8 cellular contexts compared by ENCODE assay signal in the genomic region with DNA sequence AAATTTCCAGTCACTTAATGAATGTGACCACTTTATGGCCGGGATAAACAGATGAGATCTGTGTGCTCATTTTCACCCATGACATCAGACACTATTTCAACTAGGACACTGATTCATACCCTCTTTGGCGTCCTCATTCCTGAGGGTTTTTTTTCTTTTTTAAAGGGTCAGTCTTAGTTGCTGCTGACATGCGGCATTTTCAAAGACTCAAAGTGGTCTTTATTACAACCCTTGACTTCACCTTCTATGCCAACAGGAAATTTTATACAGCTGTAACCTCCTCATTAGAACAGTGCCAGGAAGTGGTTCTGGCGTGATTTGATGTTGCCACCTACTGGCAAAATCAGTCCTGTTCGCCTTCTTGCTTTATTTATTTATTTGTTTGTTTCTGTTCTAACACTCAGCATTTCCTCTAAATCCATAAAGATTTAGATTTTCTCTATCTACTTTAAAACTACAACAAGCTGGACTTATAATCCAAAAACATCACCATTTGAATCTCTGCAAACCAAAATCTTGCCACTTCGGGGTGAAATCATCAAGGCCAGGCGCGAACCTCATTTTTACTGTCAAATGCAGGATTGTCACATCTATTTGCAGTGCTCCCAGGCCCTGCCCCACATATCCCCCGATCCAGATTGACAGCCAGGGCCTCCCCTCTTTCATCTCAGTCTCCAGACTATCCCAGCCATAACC.
DNase-seq lines count a peak whose midpoint lies in the region; ATAC-seq and TF ChIP-seq lines count a peak whose summit lies in the region.

No MANE protein-coding gene starts in this region.

- 71 to 84% methylated on average over 5 to 9 of the region's 9 CpGs for WGBS in endodermal cell (ENCODE audit: insufficient coverage in 1 of 2, insufficient read length in 1 of 2), 2 experiments

- H2AFZ ChIP-seq in neuron (ENCODE audit: low read depth, low read length): peak overlapping the region; percentile 6

- intact Hi-C loops in activated T-helper 2 cell treated with anti-CD3 and anti-CD28 coated beads, Interferon-gamma antibody, Interleukin-2, Interleukin-4, amounts not matched to agents 10 μg/mL and 5 μg/mL and 100 μg/mL, durations not matched to agents 14 hours and 24 hours and 36 hours (cut with micrococcal nuclease): no loop called here

- DNase-seq in GM03348 (ENCODE audit: low spot score) (peak; percentile 62), NCI-H2196 treated with DMSO at 0.1 percent for 48 hours (lab: John Stamatoyannopoulos, UW; ENCODE audit: unreplicated experiment) (peak; percentile 7), endodermal cell (peak; percentile 61), T-helper 17 cell (no peak), NOMO-1 (lab: John Stamatoyannopoulos, UW; ENCODE audit: unreplicated experiment in 2 of 2) (no peak)
- DNase-seq in activated T-helper 2 cell treated with anti-CD3 and anti-CD28 coated beads, Interferon-gamma antibody, Interleukin-2, Interleukin-4, amounts not matched to agents 10 μg/mL and 5 μg/mL and 100 μg/mL, durations not matched to agents 14 hours and 24 hours and 36 hours (ENCODE audit: low spot score): no peak

- peaks cover 24% of the 10 kb centered on the region for H3K9me3 Mint-ChIP-seq in endodermal cell
- H3K9me3 Mint-ChIP-seq in activated T-helper 2 cell treated with anti-CD3 and anti-CD28 coated beads, Interferon-gamma antibody, Interleukin-2, Interleukin-4, amounts not matched to agents 10 μg/mL and 5 μg/mL and 100 μg/mL, durations not matched to agents 14 hours and 24 hours and 36 hours: peaks cover 44% of the 10 kb centered on the region

- no peaks in the 10 kb centered on the region for H3K36me3 Mint-ChIP-seq in endodermal cell (ENCODE audit: low read depth)
- peaks cover 2% of the 10 kb centered on the region for H3K36me3 Mint-ChIP-seq in T-helper 17 cell (ENCODE audit: low read depth)
- no peaks in the 10 kb centered on the region for H3K36me3 Mint-ChIP-seq in activated T-helper 2 cell treated with anti-CD3 and anti-CD28 coated beads, Interferon-gamma antibody, Interleukin-2, Interleukin-4, amounts not matched to agents 10 μg/mL and 5 μg/mL and 100 μg/mL, durations not matched to agents 14 hours and 24 hours and 36 hours (ENCODE audit: low read depth)

- H3K4me1 Mint-ChIP-seq in endodermal cell (no peaks in the 10 kb centered on the region), T-helper 17 cell (no peaks in the 10 kb centered on the region)
- H3K4me1 Mint-ChIP-seq in activated T-helper 2 cell treated with anti-CD3 and anti-CD28 coated beads, Interferon-gamma antibody, Interleukin-2, Interleukin-4, amounts not matched to agents 10 μg/mL and 5 μg/mL and 100 μg/mL, durations not matched to agents 14 hours and 24 hours and 36 hours (ENCODE audit: low read depth): no peaks in the 10 kb centered on the region

- H3K27me3 ChIP-seq in endodermal cell (ENCODE audit: control insufficient read depth, insufficient read depth, low read length, poor library complexity, severe bottlenecking): no peaks in the 10 kb centered on the region
- H3K27me3 ChIP-seq in neuron (ENCODE audit: insufficient read depth, low read length): no peaks in the 10 kb centered on the region

- ATAC-seq in T-helper 17 cell (no peak), GM19467 (IDR thresholded peaks at IDR 0.05; ENCODE audit: unreplicated experiment) (no peak)

- peak overlapping the region; percentile 8 for H3K27ac ChIP-seq in endodermal cell (ENCODE audit: low read depth, low read length)

- H3K9me3 ChIP-seq in endodermal cell (ENCODE audit: control insufficient read depth, low read length) (peaks cover 21% of the 10 kb centered on the region), neuron (ENCODE audit: low read length) (peaks cover 2% of the 10 kb centered on the region), T-helper 17 cell (ENCODE audit: control insufficient read depth, low read length, poor library complexity, severe bottlenecking) (peaks cover 3% of the 10 kb centered on the region)

- no peak overlapping the region for H3K27ac Mint-ChIP-seq in endodermal cell
- no peak overlapping the region for H3K27ac Mint-ChIP-seq in T-helper 17 cell
- H3K27ac Mint-ChIP-seq in activated T-helper 2 cell treated with anti-CD3 and anti-CD28 coated beads, Interferon-gamma antibody, Interleukin-2, Interleukin-4, amounts not matched to agents 10 μg/mL and 5 μg/mL and 100 μg/mL, durations not matched to agents 14 hours and 24 hours and 36 hours: no peak overlapping the region

- H3K4me1 ChIP-seq in endodermal cell (ENCODE audit: control insufficient read depth, insufficient read depth, low read length) (no peaks in the 10 kb centered on the region), neuron (ENCODE audit: insufficient read depth, low read length) (peaks cover 24% of the 10 kb centered on the region)

- H3K4me3 ChIP-seq in endodermal cell (ENCODE audit: low read length) (no peak overlapping the region), neuron (ENCODE audit: low read length) (peak overlapping the region; percentile 29)

- H3K36me3 ChIP-seq in endodermal cell (ENCODE audit: control insufficient read depth, insufficient read depth, low read length) (no peaks in the 10 kb centered on the region), neuron (ENCODE audit: insufficient read depth, low read length) (no peaks in the 10 kb centered on the region)

- H3K4me3 Mint-ChIP-seq in endodermal cell (no peak overlapping the region), T-helper 17 cell (no peak overlapping the region)
- H3K4me3 Mint-ChIP-seq in activated T-helper 2 cell treated with anti-CD3 and anti-CD28 coated beads, Interferon-gamma antibody, Interleukin-2, Interleukin-4, amounts not matched to agents 10 μg/mL and 5 μg/mL and 100 μg/mL, durations not matched to agents 14 hours and 24 hours and 36 hours (ENCODE audit: low read depth): no peak overlapping the region

- H3K9ac ChIP-seq in endodermal cell (ENCODE audit: extremely low read depth, low read length, poor library complexity, severe bottlenecking): no peak overlapping the region

- H3K27me3 Mint-ChIP-seq in endodermal cell (ENCODE audit: insufficient read depth): no peaks in the 10 kb centered on the region
- no peaks in the 10 kb centered on the region for H3K27me3 Mint-ChIP-seq in T-helper 17 cell
- no peaks in the 10 kb centered on the region for H3K27me3 Mint-ChIP-seq in activated T-helper 2 cell treated with anti-CD3 and anti-CD28 coated beads, Interferon-gamma antibody, Interleukin-2, Interleukin-4, amounts not matched to agents 10 μg/mL and 5 μg/mL and 100 μg/mL, durations not matched to agents 14 hours and 24 hours and 36 hours (ENCODE audit: low read depth)

- TF ChIP-seq CTCF in endodermal cell (conservative IDR thresholded peaks at IDR 0.05): peak; percentile 79

Comparison
In these comparisons a context has a peak if more than half of its experiments do, and no peak if none do; other contexts are left out.
1. DNase-seq: peak in GM03348 (single experiment), NCI-H2196 treated with DMSO at 0.1 percent for 48 hours (single experiment) and endodermal cell (single experiment); none in T-helper 17 cell (0 of 3), activated T-helper 2 cell treated with anti-CD3 and anti-CD28 coated beads, Interferon-gamma antibody, Interleukin-2, Interleukin-4, amounts not matched to agents 10 μg/mL and 5 μg/mL and 100 μg/mL, durations not matched to agents 14 hours and 24 hours and 36 hours (single experiment) and NOMO-1 (0 of 2).